ENCODE assay signal across 23 cellular contexts in the genomic region with DNA sequence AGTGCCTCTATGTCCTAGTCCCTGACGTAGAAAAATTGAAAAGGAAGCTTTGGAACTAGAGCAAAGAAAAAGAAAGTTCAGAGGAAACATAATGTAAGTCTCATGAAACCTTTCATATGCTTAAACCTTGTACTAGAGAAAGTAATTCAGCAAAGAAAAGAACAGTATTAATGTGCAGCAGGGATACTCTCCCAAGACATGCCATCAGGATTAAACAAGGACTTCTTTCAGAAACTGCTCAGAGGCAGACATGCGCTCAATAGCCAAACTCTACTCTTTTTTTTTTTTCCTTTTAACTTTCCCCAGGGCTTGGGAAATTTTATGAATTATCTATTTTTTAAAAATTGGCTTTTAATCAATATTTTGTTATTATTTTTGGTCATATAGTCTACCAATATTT. TPM values are rescaled to one million over a fixed set of nuclear protein-coding genes. Genes with fewer than 3 reads are reported as not detected.
"Had no signal": no experiment of that assay in that cellular context is flagged by ENCODE, and none has a peak within 500 bp of the region (broad histone marks: within the 10 kb centered on the region; RNA-seq: fewer than 3 reads in every experiment).

No MANE protein-coding gene starts in this region.

- H3K27ac ChIP-seq: cardiac muscle cell, colonic mucosa, gastroesophageal sphincter, hepatocyte, right lobe of liver, skin epidermis, testis had no signal

- H3K4me3 ChIP-seq: cardiac muscle cell, colonic mucosa, gastroesophageal sphincter, hepatocyte, mucosa of descending colon, right lobe of liver, skin epidermis, testis, tibial nerve had no signal

- H3K27me3 ChIP-seq: cardiac muscle cell, colonic mucosa, hepatocyte, right lobe of liver, testis, tibial nerve had no signal

- DNase-seq: cerebellar nuclear complex; left colon; right lobe of liver; stimulated activated naive B cell treated with anti-CD40 and anti-IgM and Interleukin-4, amounts not matched to agents 10 μg/mL and 1 μg/mL and 100 μg/mL, for 72 hours; testis had no signal

- H3K4me1 ChIP-seq: colonic mucosa, gastroesophageal sphincter, right lobe of liver, testis had no signal

- ATAC-seq: gastroesophageal sphincter had no signal

- H3K36me3 ChIP-seq: cardiac muscle cell, colonic mucosa, gastroesophageal sphincter, right lobe of liver, tibial nerve had no signal

- H3K9me3 ChIP-seq: colonic mucosa, gastroesophageal sphincter, mucosa of descending colon, right lobe of liver, testis, tibial nerve had no signal

RNA-seq across cellular contexts. Expression of gene CCDC184, which starts 19.0 kb away (rescaled TPM):
- total RNA-seq: dermis blood vessel endothelial cell; lung microvascular endothelial cell; naive thymus-derived CD8-positive, alpha-beta T cell had no signal
- polyA plus RNA-seq: cardiac muscle cell had no signal

RNA-seq across cellular contexts. Expression of gene OR10AD1, which starts 38.6 kb away (rescaled TPM):
- total RNA-seq: cardiac muscle cell; colonic mucosa; dermis blood vessel endothelial cell; gastroesophageal sphincter; hepatocyte; kidney epithelial cell; left colon; liver; lung microvascular endothelial cell; mesenteric fat pad; mucosa of descending colon; naive thymus-derived CD8-positive, alpha-beta T cell; neural crest cell; osteocyte; progenitor cell of endocrine pancreas; right lobe of liver; subcutaneous adipose tissue; testis; tibial nerve; ureter had no signal
- polyA plus RNA-seq: cardiac muscle cell; liver; naive thymus-derived CD8-positive, alpha-beta T cell had no signal
